ENCODE assay signal across 1 cellular context in genomic region chr19:58408152-58409009, GRCh38.
TF ChIP-seq lines count a peak whose summit lies in the region.

ZNF584 (plus strand) TSS chr19:58408649; CDS start chr19:58409148, 499 bp downstream.

TF ChIP-seq in GM12878, 131 proteins besides CTCF, POLR2A, EP300 and RAD21 (continued from another document):
- TF ChIP-seq REST (IDR thresholded peaks at IDR 0.05; ENCODE audit: low read depth, low read length), result no peak
- TF ChIP-seq YY1 (IDR thresholded peaks at IDR 0.05; ENCODE audit: low read depth, low read length), result peak; percentile 76
- no peak for TF ChIP-seq NFIC (IDR thresholded peaks at IDR 0.05; ENCODE audit: low read depth, low read length)
- peak; percentile 93 for TF ChIP-seq BMI1 (IDR thresholded peaks at IDR 0.05; ENCODE audit: borderline replicate concordance)
- peak; percentile 79 for TF ChIP-seq BACH1 (IDR thresholded peaks at IDR 0.05; ENCODE audit: borderline replicate concordance)
- no peak for TF ChIP-seq RELA (IDR thresholded peaks at IDR 0.05; ENCODE audit: borderline replicate concordance, partially characterized antibody)
- TF ChIP-seq SPI1 (IDR thresholded peaks at IDR 0.05; ENCODE audit: borderline replicate concordance, insufficient read depth, low read depth, low read length), result no peak
- TF ChIP-seq BHLHE40 (IDR thresholded peaks at IDR 0.05; ENCODE audit: borderline replicate concordance in 1 of 2, low read depth in 2 of 2, low read length in 1 of 2), result peak in 1 of 2 experiments; percentile 27; a peak in 1 of 4 replicates
- TF ChIP-seq STAT1 (conservative IDR thresholded peaks at IDR 0.05), result no peak
- no peak for TF ChIP-seq SMC3 (IDR thresholded peaks at IDR 0.05; ENCODE audit: borderline replicate concordance, low read length)
- TF ChIP-seq LARP7 (IDR thresholded peaks at IDR 0.05), result peak; percentile 77
- TF ChIP-seq KLF5 (IDR thresholded peaks at IDR 0.05; ENCODE audit: partially characterized antibody), result no peak
- TF ChIP-seq ATF7 (IDR thresholded peaks at IDR 0.05; ENCODE audit: low read depth), result peak; percentile 68
- TF ChIP-seq BRCA1 (IDR thresholded peaks at IDR 0.05; ENCODE audit: low read depth, low read length), result 0 out of 2 replicates have a peak, but pooled peaks have one; percentile 25
- TF ChIP-seq ZBED1 (IDR thresholded peaks at IDR 0.05; ENCODE audit: borderline replicate concordance), result no peak
- TF ChIP-seq ZSCAN29 (IDR thresholded peaks at IDR 0.05), result no peak
- TF ChIP-seq RFX5 (IDR thresholded peaks at IDR 0.05; ENCODE audit: low read depth, low read length), result no peak
- no peak for TF ChIP-seq ATF3 (IDR thresholded peaks at IDR 0.05; ENCODE audit: borderline replicate concordance, extremely low read depth, low read depth, low read length)
- TF ChIP-seq RBBP5 (conservative IDR thresholded peaks at IDR 0.05), result no peak
- TF ChIP-seq ZNF622 (IDR thresholded peaks at IDR 0.05), result no peak
- peak; percentile 42; the same call in 1 of the 2 replicates for TF ChIP-seq TAF1 (IDR thresholded peaks at IDR 0.05; ENCODE audit: borderline replicate concordance, low read depth, low read length)
- no peak for TF ChIP-seq BCL11A (IDR thresholded peaks at IDR 0.05; ENCODE audit: low read depth, low read length)
- TF ChIP-seq POLR2AphosphoS2 (IDR thresholded peaks at IDR 0.05; ENCODE audit: low read depth, low read length), result peak; percentile 84; the same call in 1 of the 2 replicates
- TF ChIP-seq NRF1 (conservative IDR thresholded peaks at IDR 0.05; ENCODE audit: low read depth, low read length), result no peak
- TF ChIP-seq IRF5 (IDR thresholded peaks at IDR 0.05; ENCODE audit: borderline replicate concordance), result no peak
- no peak for TF ChIP-seq SKIL (IDR thresholded peaks at IDR 0.05; ENCODE audit: low read depth, poor library complexity, severe bottlenecking)
- TF ChIP-seq ESRRA (IDR thresholded peaks at IDR 0.05; ENCODE audit: low read length), result no peak
- no peak for TF ChIP-seq TBL1XR1 (IDR thresholded peaks at IDR 0.05; ENCODE audit: low read depth, low read length)
- peak; percentile 95 for TF ChIP-seq MXI1 (IDR thresholded peaks at IDR 0.05; ENCODE audit: low read depth, low read length)
- no peak for TF ChIP-seq NFYA (IDR thresholded peaks at IDR 0.05; ENCODE audit: borderline replicate concordance, low read depth, low read length)
- TF ChIP-seq ZNF384 (IDR thresholded peaks at IDR 0.05; ENCODE audit: borderline replicate concordance, low read depth, low read length), result no peak
- TF ChIP-seq PRDM15 (CRISPR knock-in tag; IDR thresholded peaks at IDR 0.05), result no peak
- TF ChIP-seq SIX5 (IDR thresholded peaks at IDR 0.05; ENCODE audit: low read depth, low read length, severe bottlenecking), result peak; percentile 89
- TF ChIP-seq RB1 (IDR thresholded peaks at IDR 0.05; ENCODE audit: borderline replicate concordance), result 0 out of 2 replicates have a peak, but pooled peaks have one; percentile 31
- no peak for TF ChIP-seq ZNF592 (IDR thresholded peaks at IDR 0.05)
- peak; percentile 31; the same call in 1 of the 2 replicates for TF ChIP-seq MLLT1 (IDR thresholded peaks at IDR 0.05)
- peak; percentile 92 for TF ChIP-seq CREM (IDR thresholded peaks at IDR 0.05; ENCODE audit: low read depth)
- TF ChIP-seq MTA2 (IDR thresholded peaks at IDR 0.05; ENCODE audit: low read depth), result no peak; the same call in 1 of the 2 replicates
- TF ChIP-seq ZNF217 (IDR thresholded peaks at IDR 0.05), result no peak
- TF ChIP-seq NR2C2 (IDR thresholded peaks at IDR 0.05; ENCODE audit: borderline replicate concordance, control insufficient read depth, insufficient read length, low read depth), result no peak
- peak; percentile 77 for TF ChIP-seq NKRF (conservative IDR thresholded peaks at IDR 0.05)
- no peak for TF ChIP-seq FOS (IDR thresholded peaks at IDR 0.05; ENCODE audit: borderline replicate concordance, extremely low read depth, insufficient read length)
